8 cellular contexts compared by ENCODE assay signal in the genomic region with DNA sequence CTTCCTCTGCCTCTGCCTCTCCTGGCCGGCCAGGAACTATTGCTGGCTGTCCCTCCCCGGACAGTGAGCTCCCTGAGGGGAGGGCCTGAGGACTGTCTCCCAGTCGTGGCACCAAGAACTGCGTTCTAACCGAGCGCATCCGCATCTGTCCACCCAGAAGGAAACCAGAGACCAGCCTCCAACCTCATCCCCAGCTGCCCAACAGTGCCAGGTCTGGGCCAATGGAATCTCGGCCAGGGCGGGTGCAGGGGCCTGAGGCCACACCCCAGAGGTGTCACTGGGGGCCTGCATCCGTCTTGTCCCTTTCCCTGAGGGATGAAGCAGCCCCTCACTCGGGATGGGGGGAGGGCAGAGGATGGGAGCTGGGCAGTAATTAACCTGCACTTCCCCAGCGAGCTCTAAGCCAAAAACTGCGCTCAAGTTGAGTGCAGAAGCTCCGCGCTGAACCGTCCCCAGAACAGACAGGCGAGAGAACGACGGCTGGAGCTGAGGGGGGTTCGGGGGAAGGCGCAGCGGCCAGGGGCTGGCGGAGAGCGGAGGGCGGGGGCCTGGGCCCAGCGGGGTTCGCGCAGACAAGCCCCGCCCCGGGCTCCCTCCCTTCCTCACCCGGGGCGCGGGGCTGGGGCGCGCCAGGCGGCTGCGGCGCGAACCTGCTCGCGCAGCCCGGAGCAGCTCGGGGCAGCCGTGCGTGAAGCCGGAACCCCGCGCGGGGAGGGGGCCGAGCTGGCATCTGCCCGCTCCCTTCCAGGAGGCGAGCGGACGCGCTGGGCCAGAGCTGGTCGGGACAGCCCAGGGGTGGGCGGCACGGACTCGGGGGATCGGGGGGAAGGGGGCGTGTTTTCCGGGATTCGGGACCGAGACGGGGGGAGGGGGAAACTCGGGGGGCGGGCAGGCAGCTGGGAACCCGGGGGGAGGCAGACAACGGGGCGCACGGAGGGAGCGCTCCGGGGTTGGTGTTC. TPM values are rescaled to one million over a fixed set of nuclear protein-coding genes. Genes with fewer than 3 reads are reported as not detected.
DNase-seq lines count a peak whose midpoint lies in the region; ATAC-seq and TF ChIP-seq lines count a peak whose summit lies in the region.

No MANE protein-coding gene starts in this region.

- intact Hi-C loops in colonic mucosa (cut with DNase I) (no loop called here), left colon (cut with DNase I, micrococcal nuclease) (no loop called here)

- TF ChIP-seq CTCF in colonic mucosa (IDR thresholded peaks at IDR 0.05) = no peak

- H3K36me3 ChIP-seq in colonic mucosa = no peaks in the 10 kb centered on the region

- peak overlapping the region; percentile 95 for H3K27ac ChIP-seq in colonic mucosa

- peak; percentile 45 for DNase-seq in SIG-M5 treated with dmso at 0.1 percent for 504 hours (lab: John Stamatoyannopoulos, UW; ENCODE audit: unreplicated experiment)
- no peak for DNase-seq in SIG-M5 (lab: John Stamatoyannopoulos, UW)
- DNase-seq in NCI-H2227 (lab: John Stamatoyannopoulos, UW; ENCODE audit: unreplicated experiment) = peak; percentile 83
- DNase-seq in activated CD4-positive, alpha-beta T cell treated with anti-CD3 and anti-CD28 coated beads for 4 hours = peak; percentile 59 to 63
- peak; percentile 74 for DNase-seq in colonic mucosa
- DNase-seq in left colon = peak; percentile 83 to 84
- peak; percentile 64 to 70 for DNase-seq in stimulated activated CD4-positive, alpha-beta T cell treated with anti-CD3 and anti-CD28 coated beads, Interleukin-2, amount 100 ng/mL, for 24 hours

- ATAC-seq in HG03025 (IDR thresholded peaks at IDR 0.05; ENCODE audit: low FRiP score, unreplicated experiment) (peak; percentile 37), left colon (peak; percentile 67)

- no peaks in the 10 kb centered on the region for H3K27me3 ChIP-seq in colonic mucosa

- H3K9ac ChIP-seq in colonic mucosa (ENCODE audit: low read depth in 2 of 2, low read length in 2 of 2) = peak overlapping the region; percentile 73 to 84

- H3K9me3 ChIP-seq in colonic mucosa = no peaks in the 10 kb centered on the region

- peaks cover 7% of the 10 kb centered on the region for H3K4me1 ChIP-seq in colonic mucosa

- H3K4me3 ChIP-seq in colonic mucosa = peak overlapping the region; percentile 80

RNA-seq across cellular contexts. Expression of a gene that starts 1.4 kb away (rescaled TPM):
- 10 to 100 TPM; 16.9 to 21.7 TPM for total RNA-seq in colonic mucosa
- 10 to 100 TPM; 24.3 to 29.7 TPM for total RNA-seq in left colon

RNA-seq across cellular contexts. Expression of a gene that starts 13.2 kb away (rescaled TPM):
- total RNA-seq in colonic mucosa (1 to 10 TPM in 1 of 2 donors, not detected in 1; 1.7 TPM), left colon (not detected)

RNA-seq across cellular contexts. Expression of a gene that starts 45.7 kb away (rescaled TPM):
- total RNA-seq in colonic mucosa (1 to 10 TPM; 2.7 to 3.4 TPM), left colon (1 to 10 TPM; 3.3 to 4.4 TPM)

RNA-seq across cellular contexts. Expression of a gene that starts 46.6 kb away (rescaled TPM):
- 1 to 10 TPM; 1.8 to 4.8 TPM for total RNA-seq in colonic mucosa
- 1 to 10 TPM; 4.7 to 6.7 TPM for total RNA-seq in left colon

RNA-seq across cellular contexts. Expression of a gene that starts 53.5 kb away (rescaled TPM):
- total RNA-seq in colonic mucosa = 100 to 1,000 TPM; 109 to 200 TPM
- total RNA-seq in left colon = 10 to 100 TPM; 97.1 to 98.4 TPM
